8 cellular contexts compared by ENCODE assay signal in genomic region chr17:7308625-7309433, GRCh38. TPM values are rescaled to one million over a fixed set of nuclear protein-coding genes. Genes with fewer than 3 reads are reported as not detected.
DNase-seq lines count a peak whose midpoint lies in the region; ATAC-seq and TF ChIP-seq lines count a peak whose summit lies in the region.

No MANE protein-coding gene starts in this region.

- peaks cover 33% of the 10 kb centered on the region for H4K20me1 ChIP-seq in MM.1S (ENCODE audit: insufficient read depth, low read length)

- H3K4me1 ChIP-seq in MM.1S (ENCODE audit: low read length) (peaks cover 19% of the 10 kb centered on the region), ovary (ENCODE audit: insufficient read depth) (peaks cover 9% of the 10 kb centered on the region), thyroid gland (peaks cover 18 to 28% of the 10 kb centered on the region in 2 donors)

- H3K36me3 Mint-ChIP-seq in activated naive CD8-positive, alpha-beta T cell treated with anti-CD3 and anti-CD28 coated beads for 36 hours, result peaks cover 55% of the 10 kb centered on the region

- H3F3A ChIP-seq in MM.1S (ENCODE audit: insufficient read depth, low read length), result peaks cover 66% of the 10 kb centered on the region

- peak overlapping the region; percentile 98 for H3K27ac Mint-ChIP-seq in activated naive CD8-positive, alpha-beta T cell treated with anti-CD3 and anti-CD28 coated beads for 36 hours

- H3K9me2 ChIP-seq in MM.1S (replicated peaks; ENCODE audit: insufficient read depth, low read length), result no peaks in the 10 kb centered on the region

- WGBS in ovary, 3 donors, result 1 to 2% (median 1%) methylated on average over 14 of the region's 14 CpGs
- 2 to 4% methylated on average over 14 of the region's 14 CpGs for WGBS in thyroid gland, 2 donors

- peak overlapping the region; percentile 100 for H3K27ac ChIP-seq in MM.1S (ENCODE audit: low read length)
- peak overlapping the region; percentile 94 for H3K27ac ChIP-seq in ovary
- H3K27ac ChIP-seq in thyroid gland, result peak overlapping the region; percentile 94 to 98 (median 97)

- no peak for TF ChIP-seq EP300 in ovary (IDR thresholded peaks at IDR 0.05)

- no peaks in the 10 kb centered on the region for H3K9me3 ChIP-seq in MM.1S (replicated peaks; ENCODE audit: insufficient read depth, low read length)
- no peaks in the 10 kb centered on the region for H3K9me3 ChIP-seq in ovary
- H3K9me3 ChIP-seq in thyroid gland, result no peaks in the 10 kb centered on the region

- DNase-seq in GM04504 (ENCODE audit: low read depth), result peak; percentile 62
- DNase-seq in MM.1S, result peak; percentile 86
- DNase-seq in SKM-1 (lab: John Stamatoyannopoulos, UW; ENCODE audit: unreplicated experiment), result peak; percentile 19
- peak; percentile 82 for DNase-seq in activated naive CD8-positive, alpha-beta T cell treated with anti-CD3 and anti-CD28 coated beads for 36 hours
- peak; percentile 82 for DNase-seq in glomerular visceral epithelial cell (ENCODE audit: extremely low spot score)
- peak; percentile 59 to 79 (median 67) for DNase-seq in ovary
- DNase-seq in thyroid gland, result peak; percentile 81

- H3K36me3 ChIP-seq in MM.1S (replicated peaks; ENCODE audit: insufficient read depth, low read length), result peaks cover 15% of the 10 kb centered on the region
- no peaks in the 10 kb centered on the region for H3K36me3 ChIP-seq in ovary
- H3K36me3 ChIP-seq in thyroid gland, result peaks cover 40 to 41% of the 10 kb centered on the region in 2 donors

- H3K4me3 ChIP-seq in MM.1S (ENCODE audit: low read length) (peak overlapping the region; percentile 97), ovary (peak overlapping the region; percentile 91), thyroid gland (replicated peaks in 1 of 3) (peak overlapping the region; percentile 43 to 99 (median 89))

- H3K4me2 ChIP-seq in MM.1S (ENCODE audit: low read depth, low read length), result peak overlapping the region; percentile 68

- no peak for ATAC-seq in HG02623 (IDR thresholded peaks at IDR 0.05; ENCODE audit: unreplicated experiment)

- peak overlapping the region; percentile 100 for H3K9ac ChIP-seq in MM.1S (ENCODE audit: low read length)

- TF ChIP-seq CTCF in MM.1S (IDR thresholded peaks at IDR 0.05; ENCODE audit: low read length), result no peak
- no peak for TF ChIP-seq CTCF in ovary (IDR thresholded peaks at IDR 0.05)
- no peak for TF ChIP-seq CTCF in thyroid gland (IDR thresholded peaks at IDR 0.05)

- H3K27me3 ChIP-seq in MM.1S (replicated peaks; ENCODE audit: insufficient read depth, low read length) (0 out of 2 replicates have a peak, but pooled peaks cover 3% of the 10 kb centered on the region), ovary (no peaks in the 10 kb centered on the region), thyroid gland (no peaks in the 10 kb centered on the region)

- TF ChIP-seq POLR2A in ovary (IDR thresholded peaks at IDR 0.05) (peak; percentile 43), thyroid gland (IDR thresholded peaks at IDR 0.05) (no peak)

- H3K27me3 Mint-ChIP-seq in activated naive CD8-positive, alpha-beta T cell treated with anti-CD3 and anti-CD28 coated beads for 36 hours, result peaks cover 11% of the 10 kb centered on the region

- H3K9me3 Mint-ChIP-seq in activated naive CD8-positive, alpha-beta T cell treated with anti-CD3 and anti-CD28 coated beads for 36 hours, result no peaks in the 10 kb centered on the region

- no peak overlapping the region for H2AFZ ChIP-seq in MM.1S (ENCODE audit: low read length)

- H3K4me3 Mint-ChIP-seq in activated naive CD8-positive, alpha-beta T cell treated with anti-CD3 and anti-CD28 coated beads for 36 hours, result peak overlapping the region; percentile 88

- peaks cover 51% of the 10 kb centered on the region for H3K4me1 Mint-ChIP-seq in activated naive CD8-positive, alpha-beta T cell treated with anti-CD3 and anti-CD28 coated beads for 36 hours

- peaks cover 60% of the 10 kb centered on the region for H3K79me2 ChIP-seq in MM.1S (ENCODE audit: low read length)

- intact Hi-C loops in ovary (cut with DNase I) (loop anchor here in 1 of 4 donors (5.0 kb wide), 1 partner anchor 263 kb away; no protein-coding TSS in a partner anchor), thyroid gland (cut with DNase I) (no loop called here)

RNA-seq across cellular contexts. Expression of gene EIF5A, which starts 1.4 kb away (rescaled TPM):
- total RNA-seq in activated naive CD8-positive, alpha-beta T cell treated with anti-CD3 and anti-CD28 coated beads for 36 hours, result 1,000 to 10,000 TPM; 1,429 to 1,492 TPM
- total RNA-seq in ovary (100 to 1,000 TPM in 5 of 7 donors, 10 to 100 TPM in 2; 55.9 to 302 (median 229) TPM), thyroid gland (100 to 1,000 TPM; 135 to 210 (median 144) TPM)
- polyA plus RNA-seq in ovary, result 100 to 1,000 TPM; 182 to 258 TPM

RNA-seq across cellular contexts. Expression of gene GPS2, which starts 6.3 kb away (rescaled TPM):
- total RNA-seq in activated naive CD8-positive, alpha-beta T cell treated with anti-CD3 and anti-CD28 coated beads for 36 hours, result 10 to 100 TPM; 58.4 to 62.6 TPM
- 10 to 100 TPM; 53.1 to 76.5 (median 59.3) TPM for total RNA-seq in ovary
- polyA plus RNA-seq in ovary, result 100 to 1,000 TPM in 1 of 2 donors, 10 to 100 TPM in 1; 62.2 to 103 TPM
- total RNA-seq in thyroid gland, result 100 to 1,000 TPM in 2 of 4 donors, 10 to 100 TPM in 2; 69.5 to 130 (median 100) TPM

RNA-seq across cellular contexts. Expression of gene YBX2, which starts 14.4 kb away (rescaled TPM):
- under 1 TPM; 0.19 to 0.24 TPM for total RNA-seq in activated naive CD8-positive, alpha-beta T cell treated with anti-CD3 and anti-CD28 coated beads for 36 hours
- total RNA-seq in ovary, result 1 to 10 TPM in 2 of 7 donors, under 1 TPM in 2, not detected in 3; 0.30 to 1.8 (median 0.98) TPM
- under 1 TPM; 0.33 to 0.80 TPM for polyA plus RNA-seq in ovary
- 1 to 10 TPM; 1.2 to 4.1 (median 2.1) TPM for total RNA-seq in thyroid gland

RNA-seq across cellular contexts. Expression of gene NEURL4, which starts 20.3 kb away (rescaled TPM):
- 10 to 100 TPM; 44.1 to 46.0 TPM for total RNA-seq in activated naive CD8-positive, alpha-beta T cell treated with anti-CD3 and anti-CD28 coated beads for 36 hours
- total RNA-seq in ovary (10 to 100 TPM; 11.2 to 48.0 (median 41.6) TPM), thyroid gland (10 to 100 TPM; 18.5 to 32.8 (median 22.5) TPM)
- 10 to 100 TPM in 1 of 2 donors, 1 to 10 TPM in 1; 9.6 to 32.8 TPM for polyA plus RNA-seq in ovary

RNA-seq across cellular contexts. Expression of gene SLC2A4, which starts 27.3 kb away (rescaled TPM):
- under 1 TPM; 0.54 to 0.56 TPM for total RNA-seq in activated naive CD8-positive, alpha-beta T cell treated with anti-CD3 and anti-CD28 coated beads for 36 hours
- total RNA-seq in ovary (1 to 10 TPM in 6 of 7 donors, under 1 TPM in 1; 0.83 to 9.8 (median 2.3) TPM), thyroid gland (10 to 100 TPM in 1 of 4 donors, 1 to 10 TPM in 3; 2.5 to 14.6 (median 3.9) TPM)
- 1 to 10 TPM; 3.4 to 4.1 TPM for polyA plus RNA-seq in ovary

Comparison
In these comparisons a context has a peak if more than half of its experiments do, and no peak if none do; other contexts are left out.
1. DNase-seq: peak in every context shown above with its lines; median percentile 86 in MM.1S; 82 in activated naive CD8-positive, alpha-beta T cell treated with anti-CD3 and anti-CD28 coated beads for 36 hours; 82 in glomerular visceral epithelial cell; 81 in thyroid gland; 67 in ovary; 62 in GM04504; 19 in SKM-1.
2. RNA of gene EIF5A, which starts 1.4 kb away (total RNA-seq): 1,429 to 1,492 TPM in activated naive CD8-positive, alpha-beta T cell treated with anti-CD3 and anti-CD28 coated beads for 36 hours; 55.9 to 302 TPM in ovary and 135 to 210 TPM in thyroid gland; every median in the first group is over 4 times any median in the second.
3. Peak in every context shown above with its lines, with median percentiles within 50 percentile points of each other: H3K27ac ChIP-seq and H3K4me3 ChIP-seq.